In genomic region chr7:144011458-144012230, GRCh38 we compare ENCODE assay signal across 2 cellular contexts.
A peak's percentile ranks its signal among the peaks of the same experiment; 100 is the strongest.
TF ChIP-seq lines count a peak whose summit lies in the region.

No MANE protein-coding gene starts in this region.

TF ChIP-seq in IMR-90, 13 proteins besides CTCF, POLR2A, EP300 and RAD21:
- TF ChIP-seq SMC3 (IDR thresholded peaks at IDR 0.05; ENCODE audit: low read depth, low read length): peak; percentile 69
- no peak for TF ChIP-seq MAZ (IDR thresholded peaks at IDR 0.05; ENCODE audit: borderline replicate concordance, low read depth, low read length)

TF ChIP-seq in liver, 16 proteins besides CTCF, POLR2A, EP300 and RAD21:
- TF ChIP-seq MAX (IDR thresholded peaks at IDR 0.05) (no peak), YY1 (IDR thresholded peaks at IDR 0.05) (no peak), REST (IDR thresholded peaks at IDR 0.05) (no peak), GABPA (IDR thresholded peaks at IDR 0.05 in 1 of 2, conservative IDR thresholded peaks at IDR 0.05 in 1 of 2) (no peak), ATF3 (IDR thresholded peaks at IDR 0.05) (no peak), NR2F2 (IDR thresholded peaks at IDR 0.05) (no peak), FOXA2 (IDR thresholded peaks at IDR 0.05) (no peak), EGR1 (IDR thresholded peaks at IDR 0.05; ENCODE audit: low read depth in 2 of 2) (no peak)
- TF ChIP-seq, protein P1, sequence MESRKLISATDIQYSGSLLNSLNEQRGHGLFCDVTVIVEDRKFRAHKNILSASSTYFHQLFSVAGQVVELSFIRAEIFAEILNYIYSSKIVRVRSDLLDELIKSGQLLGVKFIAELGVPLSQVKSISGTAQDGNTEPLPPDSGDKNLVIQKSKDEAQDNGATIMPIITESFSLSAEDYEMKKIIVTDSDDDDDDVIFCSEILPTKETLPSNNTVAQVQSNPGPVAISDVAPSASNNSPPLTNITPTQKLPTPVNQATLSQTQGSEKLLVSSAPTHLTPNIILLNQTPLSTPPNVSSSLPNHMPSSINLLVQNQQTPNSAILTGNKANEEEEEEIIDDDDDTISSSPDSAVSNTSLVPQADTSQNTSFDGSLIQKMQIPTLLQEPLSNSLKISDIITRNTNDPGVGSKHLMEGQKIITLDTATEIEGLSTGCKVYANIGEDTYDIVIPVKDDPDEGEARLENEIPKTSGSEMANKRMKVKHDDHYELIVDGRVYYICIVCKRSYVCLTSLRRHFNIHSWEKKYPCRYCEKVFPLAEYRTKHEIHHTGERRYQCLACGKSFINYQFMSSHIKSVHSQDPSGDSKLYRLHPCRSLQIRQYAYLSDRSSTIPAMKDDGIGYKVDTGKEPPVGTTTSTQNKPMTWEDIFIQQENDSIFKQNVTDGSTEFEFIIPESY (IDR thresholded peaks at IDR 0.05): no peak
